In the genomic region with DNA sequence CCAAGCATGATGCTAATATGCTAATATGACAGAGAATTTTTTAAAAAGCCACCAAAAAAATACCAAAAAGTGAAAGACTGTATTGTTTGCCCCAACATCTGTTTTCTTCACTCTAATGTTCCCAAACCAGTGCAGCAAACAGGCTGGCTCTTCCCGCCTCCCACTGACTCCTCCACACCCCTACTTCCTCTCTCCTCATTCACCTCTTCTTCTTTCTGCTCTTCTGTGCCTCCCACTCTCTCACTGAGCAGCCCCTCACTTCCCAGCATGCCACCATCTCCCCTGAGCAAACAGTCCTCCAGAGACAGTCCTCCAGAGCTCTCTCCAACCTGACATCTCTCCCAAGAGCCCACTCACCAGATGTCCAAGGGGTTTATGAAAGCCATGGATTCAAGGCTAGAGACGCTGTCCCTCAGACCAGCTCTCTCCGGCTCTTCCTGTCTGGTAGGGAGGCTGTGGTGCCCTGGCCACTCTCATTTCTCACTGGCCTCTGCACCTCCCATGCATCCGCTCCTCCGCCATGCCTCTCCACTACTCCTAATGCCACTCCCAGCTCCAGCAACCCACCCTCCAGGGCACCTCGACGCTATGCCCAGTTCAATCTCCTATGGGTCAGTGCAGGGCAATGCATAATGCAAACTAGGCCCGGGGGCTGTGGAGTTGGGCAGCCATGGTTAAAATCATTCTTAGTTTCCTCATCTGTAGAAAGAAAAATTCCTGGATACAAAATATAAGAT, we compare ENCODE assay signal across 2 cellular contexts.
TF ChIP-seq lines count a peak whose summit lies in the region.

No MANE protein-coding gene starts in this region.

TF ChIP-seq in WTC11, 78 proteins besides CTCF, POLR2A, EP300 and RAD21 (continued from another document):
- TF ChIP-seq, protein P1, sequence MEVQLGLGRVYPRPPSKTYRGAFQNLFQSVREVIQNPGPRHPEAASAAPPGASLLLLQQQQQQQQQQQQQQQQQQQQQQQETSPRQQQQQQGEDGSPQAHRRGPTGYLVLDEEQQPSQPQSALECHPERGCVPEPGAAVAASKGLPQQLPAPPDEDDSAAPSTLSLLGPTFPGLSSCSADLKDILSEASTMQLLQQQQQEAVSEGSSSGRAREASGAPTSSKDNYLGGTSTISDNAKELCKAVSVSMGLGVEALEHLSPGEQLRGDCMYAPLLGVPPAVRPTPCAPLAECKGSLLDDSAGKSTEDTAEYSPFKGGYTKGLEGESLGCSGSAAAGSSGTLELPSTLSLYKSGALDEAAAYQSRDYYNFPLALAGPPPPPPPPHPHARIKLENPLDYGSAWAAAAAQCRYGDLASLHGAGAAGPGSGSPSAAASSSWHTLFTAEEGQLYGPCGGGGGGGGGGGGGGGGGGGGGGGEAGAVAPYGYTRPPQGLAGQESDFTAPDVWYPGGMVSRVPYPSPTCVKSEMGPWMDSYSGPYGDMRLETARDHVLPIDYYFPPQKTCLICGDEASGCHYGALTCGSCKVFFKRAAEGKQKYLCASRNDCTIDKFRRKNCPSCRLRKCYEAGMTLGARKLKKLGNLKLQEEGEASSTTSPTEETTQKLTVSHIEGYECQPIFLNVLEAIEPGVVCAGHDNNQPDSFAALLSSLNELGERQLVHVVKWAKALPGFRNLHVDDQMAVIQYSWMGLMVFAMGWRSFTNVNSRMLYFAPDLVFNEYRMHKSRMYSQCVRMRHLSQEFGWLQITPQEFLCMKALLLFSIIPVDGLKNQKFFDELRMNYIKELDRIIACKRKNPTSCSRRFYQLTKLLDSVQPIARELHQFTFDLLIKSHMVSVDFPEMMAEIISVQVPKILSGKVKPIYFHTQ (CRISPR knock-in tag; IDR thresholded peaks at IDR 0.05): no peak
- TF ChIP-seq HMGA2 (CRISPR knock-in tag; IDR thresholded peaks at IDR 0.05) (no peak), SOX15 (CRISPR knock-in tag; IDR thresholded peaks at IDR 0.05) (no peak), EMX1 (CRISPR knock-in tag; IDR thresholded peaks at IDR 0.05) (no peak)
- TF ChIP-seq, protein P2, sequence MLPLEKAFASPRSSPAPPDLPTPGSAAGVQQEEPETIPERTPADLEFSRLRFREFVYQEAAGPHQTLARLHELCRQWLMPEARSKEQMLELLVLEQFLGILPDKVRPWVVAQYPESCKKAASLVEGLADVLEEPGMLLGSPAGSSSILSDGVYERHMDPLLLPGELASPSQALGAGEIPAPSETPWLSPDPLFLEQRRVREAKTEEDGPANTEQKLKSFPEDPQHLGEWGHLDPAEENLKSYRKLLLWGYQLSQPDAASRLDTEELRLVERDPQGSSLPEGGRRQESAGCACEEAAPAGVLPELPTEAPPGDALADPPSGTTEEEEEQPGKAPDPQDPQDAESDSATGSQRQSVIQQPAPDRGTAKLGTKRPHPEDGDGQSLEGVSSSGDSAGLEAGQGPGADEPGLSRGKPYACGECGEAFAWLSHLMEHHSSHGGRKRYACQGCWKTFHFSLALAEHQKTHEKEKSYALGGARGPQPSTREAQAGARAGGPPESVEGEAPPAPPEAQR (CRISPR knock-in tag; IDR thresholded peaks at IDR 0.05): no peak
- TF ChIP-seq, protein P3, sequence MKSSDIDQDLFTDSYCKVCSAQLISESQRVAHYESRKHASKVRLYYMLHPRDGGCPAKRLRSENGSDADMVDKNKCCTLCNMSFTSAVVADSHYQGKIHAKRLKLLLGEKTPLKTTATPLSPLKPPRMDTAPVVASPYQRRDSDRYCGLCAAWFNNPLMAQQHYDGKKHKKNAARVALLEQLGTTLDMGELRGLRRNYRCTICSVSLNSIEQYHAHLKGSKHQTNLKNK (CRISPR knock-in tag; IDR thresholded peaks at IDR 0.05): no peak
- TF ChIP-seq, protein P4, sequence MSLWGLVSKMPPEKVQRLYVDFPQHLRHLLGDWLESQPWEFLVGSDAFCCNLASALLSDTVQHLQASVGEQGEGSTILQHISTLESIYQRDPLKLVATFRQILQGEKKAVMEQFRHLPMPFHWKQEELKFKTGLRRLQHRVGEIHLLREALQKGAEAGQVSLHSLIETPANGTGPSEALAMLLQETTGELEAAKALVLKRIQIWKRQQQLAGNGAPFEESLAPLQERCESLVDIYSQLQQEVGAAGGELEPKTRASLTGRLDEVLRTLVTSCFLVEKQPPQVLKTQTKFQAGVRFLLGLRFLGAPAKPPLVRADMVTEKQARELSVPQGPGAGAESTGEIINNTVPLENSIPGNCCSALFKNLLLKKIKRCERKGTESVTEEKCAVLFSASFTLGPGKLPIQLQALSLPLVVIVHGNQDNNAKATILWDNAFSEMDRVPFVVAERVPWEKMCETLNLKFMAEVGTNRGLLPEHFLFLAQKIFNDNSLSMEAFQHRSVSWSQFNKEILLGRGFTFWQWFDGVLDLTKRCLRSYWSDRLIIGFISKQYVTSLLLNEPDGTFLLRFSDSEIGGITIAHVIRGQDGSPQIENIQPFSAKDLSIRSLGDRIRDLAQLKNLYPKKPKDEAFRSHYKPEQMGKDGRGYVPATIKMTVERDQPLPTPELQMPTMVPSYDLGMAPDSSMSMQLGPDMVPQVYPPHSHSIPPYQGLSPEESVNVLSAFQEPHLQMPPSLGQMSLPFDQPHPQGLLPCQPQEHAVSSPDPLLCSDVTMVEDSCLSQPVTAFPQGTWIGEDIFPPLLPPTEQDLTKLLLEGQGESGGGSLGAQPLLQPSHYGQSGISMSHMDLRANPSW (CRISPR knock-in tag; conservative IDR thresholded peaks at IDR 0.05; ENCODE audit: low read depth): no peak
- TF ChIP-seq, protein P5, sequence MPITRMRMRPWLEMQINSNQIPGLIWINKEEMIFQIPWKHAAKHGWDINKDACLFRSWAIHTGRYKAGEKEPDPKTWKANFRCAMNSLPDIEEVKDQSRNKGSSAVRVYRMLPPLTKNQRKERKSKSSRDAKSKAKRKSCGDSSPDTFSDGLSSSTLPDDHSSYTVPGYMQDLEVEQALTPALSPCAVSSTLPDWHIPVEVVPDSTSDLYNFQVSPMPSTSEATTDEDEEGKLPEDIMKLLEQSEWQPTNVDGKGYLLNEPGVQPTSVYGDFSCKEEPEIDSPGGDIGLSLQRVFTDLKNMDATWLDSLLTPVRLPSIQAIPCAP (CRISPR knock-in tag; IDR thresholded peaks at IDR 0.05): no peak
TF ChIP-seq in WTC11: peak in this region for 0.

TF ChIP-seq in GM23338, 12 proteins besides CTCF, POLR2A, EP300 and RAD21:
- TF ChIP-seq, protein P6, sequence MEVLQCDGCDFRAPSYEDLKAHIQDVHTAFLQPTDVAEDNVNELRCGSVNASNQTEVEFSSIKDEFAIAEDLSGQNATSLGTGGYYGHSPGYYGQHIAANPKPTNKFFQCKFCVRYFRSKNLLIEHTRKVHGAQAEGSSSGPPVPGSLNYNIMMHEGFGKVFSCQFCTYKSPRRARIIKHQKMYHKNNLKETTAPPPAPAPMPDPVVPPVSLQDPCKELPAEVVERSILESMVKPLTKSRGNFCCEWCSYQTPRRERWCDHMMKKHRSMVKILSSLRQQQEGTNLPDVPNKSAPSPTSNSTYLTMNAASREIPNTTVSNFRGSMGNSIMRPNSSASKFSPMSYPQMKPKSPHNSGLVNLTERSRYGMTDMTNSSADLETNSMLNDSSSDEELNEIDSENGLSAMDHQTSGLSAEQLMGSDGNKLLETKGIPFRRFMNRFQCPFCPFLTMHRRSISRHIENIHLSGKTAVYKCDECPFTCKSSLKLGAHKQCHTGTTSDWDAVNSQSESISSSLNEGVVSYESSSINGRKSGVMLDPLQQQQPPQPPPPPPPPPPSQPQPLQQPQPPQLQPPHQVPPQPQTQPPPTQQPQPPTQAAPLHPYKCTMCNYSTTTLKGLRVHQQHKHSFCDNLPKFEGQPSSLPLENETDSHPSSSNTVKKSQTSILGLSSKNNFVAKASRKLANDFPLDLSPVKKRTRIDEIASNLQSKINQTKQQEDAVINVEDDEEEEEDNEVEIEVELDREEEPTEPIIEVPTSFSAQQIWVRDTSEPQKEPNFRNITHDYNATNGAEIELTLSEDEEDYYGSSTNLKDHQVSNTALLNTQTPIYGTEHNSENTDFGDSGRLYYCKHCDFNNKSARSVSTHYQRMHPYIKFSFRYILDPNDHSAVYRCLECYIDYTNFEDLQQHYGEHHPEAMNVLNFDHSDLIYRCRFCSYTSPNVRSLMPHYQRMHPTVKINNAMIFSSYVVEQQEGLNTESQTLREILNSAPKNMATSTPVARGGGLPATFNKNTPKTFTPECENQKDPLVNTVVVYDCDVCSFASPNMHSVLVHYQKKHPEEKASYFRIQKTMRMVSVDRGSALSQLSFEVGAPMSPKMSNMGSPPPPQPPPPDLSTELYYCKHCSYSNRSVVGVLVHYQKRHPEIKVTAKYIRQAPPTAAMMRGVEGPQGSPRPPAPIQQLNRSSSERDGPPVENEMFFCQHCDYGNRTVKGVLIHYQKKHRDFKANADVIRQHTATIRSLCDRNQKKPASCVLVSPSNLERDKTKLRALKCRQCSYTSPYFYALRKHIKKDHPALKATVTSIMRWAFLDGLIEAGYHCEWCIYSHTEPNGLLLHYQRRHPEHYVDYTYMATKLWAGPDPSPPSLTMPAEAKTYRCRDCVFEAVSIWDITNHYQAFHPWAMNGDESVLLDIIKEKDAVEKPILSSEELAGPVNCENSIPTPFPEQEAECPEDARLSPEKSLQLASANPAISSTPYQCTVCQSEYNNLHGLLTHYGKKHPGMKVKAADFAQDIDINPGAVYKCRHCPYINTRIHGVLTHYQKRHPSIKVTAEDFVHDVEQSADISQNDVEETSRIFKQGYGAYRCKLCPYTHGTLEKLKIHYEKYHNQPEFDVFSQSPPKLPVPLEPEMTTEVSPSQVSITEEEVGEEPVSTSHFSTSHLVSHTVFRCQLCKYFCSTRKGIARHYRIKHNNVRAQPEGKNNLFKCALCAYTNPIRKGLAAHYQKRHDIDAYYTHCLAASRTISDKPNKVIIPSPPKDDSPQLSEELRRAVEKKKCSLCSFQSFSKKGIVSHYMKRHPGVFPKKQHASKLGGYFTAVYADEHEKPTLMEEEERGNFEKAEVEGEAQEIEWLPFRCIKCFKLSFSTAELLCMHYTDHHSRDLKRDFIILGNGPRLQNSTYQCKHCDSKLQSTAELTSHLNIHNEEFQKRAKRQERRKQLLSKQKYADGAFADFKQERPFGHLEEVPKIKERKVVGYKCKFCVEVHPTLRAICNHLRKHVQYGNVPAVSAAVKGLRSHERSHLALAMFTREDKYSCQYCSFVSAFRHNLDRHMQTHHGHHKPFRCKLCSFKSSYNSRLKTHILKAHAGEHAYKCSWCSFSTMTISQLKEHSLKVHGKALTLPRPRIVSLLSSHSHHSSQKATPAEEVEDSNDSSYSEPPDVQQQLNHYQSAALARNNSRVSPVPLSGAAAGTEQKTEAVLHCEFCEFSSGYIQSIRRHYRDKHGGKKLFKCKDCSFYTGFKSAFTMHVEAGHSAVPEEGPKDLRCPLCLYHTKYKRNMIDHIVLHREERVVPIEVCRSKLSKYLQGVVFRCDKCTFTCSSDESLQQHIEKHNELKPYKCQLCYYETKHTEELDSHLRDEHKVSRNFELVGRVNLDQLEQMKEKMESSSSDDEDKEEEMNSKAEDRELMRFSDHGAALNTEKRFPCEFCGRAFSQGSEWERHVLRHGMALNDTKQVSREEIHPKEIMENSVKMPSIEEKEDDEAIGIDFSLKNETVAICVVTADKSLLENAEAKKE (CRISPR knock-in tag; IDR thresholded peaks at IDR 0.05): no peak
- TF ChIP-seq STAT1 (IDR thresholded peaks at IDR 0.05; ENCODE audit: unreplicated experiment) (no peak), EZH2phosphoT487 (IDR thresholded peaks at IDR 0.05; ENCODE audit: unreplicated experiment) (no peak), ZNF331 (CRISPR knock-in tag; IDR thresholded peaks at IDR 0.05; ENCODE audit: low read depth) (no peak), EZH2 (IDR thresholded peaks at IDR 0.05; ENCODE audit: low read depth, unreplicated experiment) (no peak), CREB1 (CRISPR knock-in tag; IDR thresholded peaks at IDR 0.05; ENCODE audit: low read depth) (no peak), JUNB (IDR thresholded peaks at IDR 0.05; ENCODE audit: unreplicated experiment) (no peak), ZNF114 (CRISPR knock-in tag; IDR thresholded peaks at IDR 0.05) (no peak), NANOG (IDR thresholded peaks at IDR 0.05; ENCODE audit: borderline replicate concordance) (no peak)
- TF ChIP-seq, protein P7, sequence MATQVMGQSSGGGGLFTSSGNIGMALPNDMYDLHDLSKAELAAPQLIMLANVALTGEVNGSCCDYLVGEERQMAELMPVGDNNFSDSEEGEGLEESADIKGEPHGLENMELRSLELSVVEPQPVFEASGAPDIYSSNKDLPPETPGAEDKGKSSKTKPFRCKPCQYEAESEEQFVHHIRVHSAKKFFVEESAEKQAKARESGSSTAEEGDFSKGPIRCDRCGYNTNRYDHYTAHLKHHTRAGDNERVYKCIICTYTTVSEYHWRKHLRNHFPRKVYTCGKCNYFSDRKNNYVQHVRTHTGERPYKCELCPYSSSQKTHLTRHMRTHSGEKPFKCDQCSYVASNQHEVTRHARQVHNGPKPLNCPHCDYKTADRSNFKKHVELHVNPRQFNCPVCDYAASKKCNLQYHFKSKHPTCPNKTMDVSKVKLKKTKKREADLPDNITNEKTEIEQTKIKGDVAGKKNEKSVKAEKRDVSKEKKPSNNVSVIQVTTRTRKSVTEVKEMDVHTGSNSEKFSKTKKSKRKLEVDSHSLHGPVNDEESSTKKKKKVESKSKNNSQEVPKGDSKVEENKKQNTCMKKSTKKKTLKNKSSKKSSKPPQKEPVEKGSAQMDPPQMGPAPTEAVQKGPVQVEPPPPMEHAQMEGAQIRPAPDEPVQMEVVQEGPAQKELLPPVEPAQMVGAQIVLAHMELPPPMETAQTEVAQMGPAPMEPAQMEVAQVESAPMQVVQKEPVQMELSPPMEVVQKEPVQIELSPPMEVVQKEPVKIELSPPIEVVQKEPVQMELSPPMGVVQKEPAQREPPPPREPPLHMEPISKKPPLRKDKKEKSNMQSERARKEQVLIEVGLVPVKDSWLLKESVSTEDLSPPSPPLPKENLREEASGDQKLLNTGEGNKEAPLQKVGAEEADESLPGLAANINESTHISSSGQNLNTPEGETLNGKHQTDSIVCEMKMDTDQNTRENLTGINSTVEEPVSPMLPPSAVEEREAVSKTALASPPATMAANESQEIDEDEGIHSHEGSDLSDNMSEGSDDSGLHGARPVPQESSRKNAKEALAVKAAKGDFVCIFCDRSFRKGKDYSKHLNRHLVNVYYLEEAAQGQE (IDR thresholded peaks at IDR 0.05; ENCODE audit: unreplicated experiment): no peak
- TF ChIP-seq, protein P8, sequence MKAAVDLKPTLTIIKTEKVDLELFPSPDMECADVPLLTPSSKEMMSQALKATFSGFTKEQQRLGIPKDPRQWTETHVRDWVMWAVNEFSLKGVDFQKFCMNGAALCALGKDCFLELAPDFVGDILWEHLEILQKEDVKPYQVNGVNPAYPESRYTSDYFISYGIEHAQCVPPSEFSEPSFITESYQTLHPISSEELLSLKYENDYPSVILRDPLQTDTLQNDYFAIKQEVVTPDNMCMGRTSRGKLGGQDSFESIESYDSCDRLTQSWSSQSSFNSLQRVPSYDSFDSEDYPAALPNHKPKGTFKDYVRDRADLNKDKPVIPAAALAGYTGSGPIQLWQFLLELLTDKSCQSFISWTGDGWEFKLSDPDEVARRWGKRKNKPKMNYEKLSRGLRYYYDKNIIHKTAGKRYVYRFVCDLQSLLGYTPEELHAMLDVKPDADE (IDR thresholded peaks at IDR 0.05): no peak
